In genomic region chr5:134437340-134438267, GRCh38 we compare ENCODE assay signal across 8 cellular contexts.
DNase-seq lines count a peak whose midpoint lies in the region; ATAC-seq and TF ChIP-seq lines count a peak whose summit lies in the region.

No MANE protein-coding gene starts in this region.

- H3K79me2 ChIP-seq in MM.1S (ENCODE audit: low read length) (no peaks in the 10 kb centered on the region), parathyroid adenoma (no peaks in the 10 kb centered on the region)

- DNase-seq in GM03348 (ENCODE audit: low spot score): peak; percentile 30
- DNase-seq in MM.1S: no peak
- no peak for DNase-seq in effector memory CD4-positive, alpha-beta T cell
- DNase-seq in DMS53 treated with DMSO at 0.1 percent for 48 hours (lab: John Stamatoyannopoulos, UW; ENCODE audit: unreplicated experiment): no peak
- DNase-seq in DMS153 treated with DMSO at 0.1 percent for 48 hours (lab: John Stamatoyannopoulos, UW; ENCODE audit: unreplicated experiment): no peak

- H3K4me2 ChIP-seq in MM.1S (ENCODE audit: low read depth, low read length): peak overlapping the region; percentile 66
- H3K4me2 ChIP-seq in parathyroid adenoma (ENCODE audit: low read length): no peak overlapping the region

- peaks cover 10% of the 10 kb centered on the region for H3F3A ChIP-seq in MM.1S (ENCODE audit: insufficient read depth, low read length)

- peak overlapping the region; percentile 91 for H3K9ac ChIP-seq in MM.1S (ENCODE audit: low read length)
- H3K9ac ChIP-seq in parathyroid adenoma: peak overlapping the region; percentile 14

- H3K9me3 ChIP-seq in MM.1S (replicated peaks; ENCODE audit: insufficient read depth, low read length) (no peaks in the 10 kb centered on the region), parathyroid adenoma (ENCODE audit: control insufficient read depth, low read length) (no peaks in the 10 kb centered on the region)
- H3K9me3 ChIP-seq in effector memory CD4-positive, alpha-beta T cell (ENCODE audit: control insufficient read depth, low read length): no peaks in the 10 kb centered on the region

- H3K9me2 ChIP-seq in MM.1S (replicated peaks; ENCODE audit: insufficient read depth, low read length): no peaks in the 10 kb centered on the region

- H3K27ac ChIP-seq in MM.1S (ENCODE audit: low read length) (peak overlapping the region; percentile 96), parathyroid adenoma (peak overlapping the region; percentile 99)
- peak overlapping the region; percentile 59 for H3K27ac ChIP-seq in effector memory CD4-positive, alpha-beta T cell (ENCODE audit: insufficient read depth, low read length, poor library complexity, severe bottlenecking)

- H3K4me1 ChIP-seq in MM.1S (ENCODE audit: low read length) (peaks cover 21% of the 10 kb centered on the region), parathyroid adenoma (peaks cover 33% of the 10 kb centered on the region)
- H3K4me1 ChIP-seq in effector memory CD4-positive, alpha-beta T cell (ENCODE audit: control insufficient read depth, insufficient read depth, low read length, poor library complexity, severe bottlenecking): peaks cover 6% of the 10 kb centered on the region

- H3K36me3 ChIP-seq in MM.1S (replicated peaks; ENCODE audit: insufficient read depth, low read length) (no peaks in the 10 kb centered on the region), parathyroid adenoma (ENCODE audit: control insufficient read depth, insufficient read depth, low read length) (no peaks in the 10 kb centered on the region)
- no peaks in the 10 kb centered on the region for H3K36me3 ChIP-seq in effector memory CD4-positive, alpha-beta T cell (ENCODE audit: control insufficient read depth, insufficient read depth, low read length)

- H3K27me3 ChIP-seq in MM.1S (replicated peaks; ENCODE audit: insufficient read depth, low read length) (no peaks in the 10 kb centered on the region), parathyroid adenoma (ENCODE audit: control insufficient read depth, insufficient read depth, low read length) (no peaks in the 10 kb centered on the region)
- no peaks in the 10 kb centered on the region for H3K27me3 ChIP-seq in effector memory CD4-positive, alpha-beta T cell (replicated peaks; ENCODE audit: control insufficient read depth, insufficient read depth, low read length, poor library complexity, severe bottlenecking)

- peak overlapping the region; percentile 24 for H2AFZ ChIP-seq in MM.1S (ENCODE audit: low read length)
- H2AFZ ChIP-seq in parathyroid adenoma: peak overlapping the region; percentile 100

- ATAC-seq in HG02763 (IDR thresholded peaks at IDR 0.05; ENCODE audit: unreplicated experiment): no peak
- no peak for ATAC-seq in GM18861 (IDR thresholded peaks at IDR 0.05; ENCODE audit: unreplicated experiment)

- H3K4me3 ChIP-seq in MM.1S (ENCODE audit: low read length): no peak overlapping the region
- H3K4me3 ChIP-seq in effector memory CD4-positive, alpha-beta T cell (ENCODE audit: insufficient read depth, low read depth, low read length, poor library complexity, severe bottlenecking): no peak overlapping the region
- peak overlapping the region; percentile 3 for H3K4me3 ChIP-seq in parathyroid adenoma (ENCODE audit: low read depth, low read length)

- no peaks in the 10 kb centered on the region for H4K20me1 ChIP-seq in MM.1S (ENCODE audit: insufficient read depth, low read length)

- TF ChIP-seq CTCF in MM.1S (IDR thresholded peaks at IDR 0.05; ENCODE audit: low read length) (no peak), parathyroid adenoma (IDR thresholded peaks at IDR 0.05) (no peak)
